Comparison of ENCODE assay signal across 10 cellular contexts in genomic region chr5:149942743-149943169, GRCh38. TPM values are rescaled to one million over a fixed set of nuclear protein-coding genes. Genes with fewer than 3 reads are reported as not detected.
DNase-seq lines count a peak whose midpoint lies in the region; ATAC-seq and TF ChIP-seq lines count a peak whose summit lies in the region.
"Not testable (repeated sequence)": the region's sequence is repeated elsewhere in the genome, so short reads cannot be mapped to it uniquely, and the experiment has no call there.
"Had no signal": no experiment of that assay in that cellular context is flagged by ENCODE, and none has a peak within 500 bp of the region (broad histone marks: within the 10 kb centered on the region; RNA-seq: fewer than 3 reads in every experiment).

No MANE protein-coding gene starts in this region.

- not testable (repeated sequence) for H3K36me3 ChIP-seq in RWPE2 (ENCODE audit: low read depth); esophagus squamous epithelium

- not testable (repeated sequence) for H3K4me3 Mint-ChIP-seq in MCF 10A (ENCODE audit: unreplicated experiment); mesothelial cell of epicardium; progenitor cell of endocrine pancreas (ENCODE audit: low read depth)

- ATAC-seq in RWPE2 (ENCODE audit: low read depth): not testable (repeated sequence)

- H3K27ac Mint-ChIP-seq in MCF 10A (ENCODE audit: low read depth, unreplicated experiment) (peak overlapping the region; percentile 8), mesothelial cell of epicardium (peak overlapping the region; percentile 54), progenitor cell of endocrine pancreas (peak overlapping the region; percentile 77)

- WGBS in esophagus squamous epithelium, 2 donors: 56 to 66% methylated on average over 2 to 3 of the region's 4 CpGs

- not testable (repeated sequence) for H3K27me3 ChIP-seq in RWPE2 (ENCODE audit: insufficient read depth, poor library complexity, severe bottlenecking); esophagus squamous epithelium

- peak overlapping the region; percentile 49 for H3K27ac ChIP-seq in C4-2B
- H3K27ac ChIP-seq in RWPE2 (ENCODE audit: poor library complexity, severe bottlenecking): peak overlapping the region; percentile 99
- peak overlapping the region; percentile 5 to 57 (median 39) for H3K27ac ChIP-seq in esophagus squamous epithelium

- not testable (repeated sequence) for BruUV-seq in MCF 10A (replicated peaks; lab: Mats Ljungman, UMichigan)

- not testable (repeated sequence) for H3K9me3 Mint-ChIP-seq in MCF 10A (ENCODE audit: unreplicated experiment); mesothelial cell of epicardium; progenitor cell of endocrine pancreas (ENCODE audit: low read depth)

- intact Hi-C loops in MCF 10A (cut with micrococcal nuclease); esophagus squamous epithelium (cut with DNase I): not testable (repeated sequence)

- H3K27me3 Mint-ChIP-seq in MCF 10A (ENCODE audit: insufficient read depth, unreplicated experiment); mesothelial cell of epicardium (ENCODE audit: low read depth); progenitor cell of endocrine pancreas: not testable (repeated sequence)

- CTCF ChIA-PET in MCF 10A (lab: Yijun Ruan, JAX): not testable (repeated sequence)

- DNase-seq in NCI-H69 (lab: John Stamatoyannopoulos, UW): peak; percentile 42
- DNase-seq in RWPE2 (ENCODE audit: low spot score); MCF 10A (ENCODE audit: unreplicated experiment); esophagus squamous epithelium (lab: John Stamatoyannopoulos, UW); mesothelial cell of epicardium (ENCODE audit: low spot score in 2 of 2, unreplicated experiment in 2 of 2); progenitor cell of endocrine pancreas (ENCODE audit: low spot score, unreplicated experiment): not testable (repeated sequence)

- not testable (repeated sequence) for TF ChIP-seq POLR2A in esophagus squamous epithelium (IDR thresholded peaks at IDR 0.05)

- H3K9me3 ChIP-seq in RWPE2 (ENCODE audit: severe bottlenecking); esophagus squamous epithelium: not testable (repeated sequence)

- H3K4me1 ChIP-seq in RWPE2 (ENCODE audit: insufficient read depth, poor library complexity, severe bottlenecking) (peaks cover 46% of the 10 kb centered on the region), esophagus squamous epithelium (peaks cover 18 to 89% (median 36%) of the 10 kb centered on the region in 3 donors)

- POLR2A ChIA-PET in MCF 10A (lab: Yijun Ruan, JAX): interaction anchor here (7.1 kb wide), 1 partner anchor 16 kb away, joined by 51 read pairs; the partner anchor contains the start of gene SLC26A2

- not testable (repeated sequence) for H3K36me3 Mint-ChIP-seq in MCF 10A (ENCODE audit: insufficient read depth, unreplicated experiment); mesothelial cell of epicardium; progenitor cell of endocrine pancreas (ENCODE audit: insufficient read depth)

- TF ChIP-seq CTCF in C4-2B (conservative IDR thresholded peaks at IDR 0.05); RWPE2 (IDR thresholded peaks at IDR 0.05; ENCODE audit: poor library complexity, severe bottlenecking); MCF 10A (IDR thresholded peaks at IDR 0.05; ENCODE audit: unreplicated experiment); esophagus squamous epithelium (IDR thresholded peaks at IDR 0.05); mesothelial cell of epicardium (IDR thresholded peaks at IDR 0.05; ENCODE audit: unreplicated experiment); progenitor cell of endocrine pancreas (IDR thresholded peaks at IDR 0.05; ENCODE audit: unreplicated experiment): not testable (repeated sequence)

- H3K4me1 Mint-ChIP-seq in MCF 10A (ENCODE audit: insufficient read depth, unreplicated experiment) (peaks cover 53% of the 10 kb centered on the region), mesothelial cell of epicardium (peaks cover 59% of the 10 kb centered on the region), progenitor cell of endocrine pancreas (ENCODE audit: low read depth) (peaks cover 39% of the 10 kb centered on the region)

- H3K4me3 ChIP-seq in RWPE2 (ENCODE audit: severe bottlenecking); esophagus squamous epithelium: not testable (repeated sequence)

RNA-seq across cellular contexts. Expression of gene PDE6A, which starts 1.8 kb away (rescaled TPM):
- total RNA-seq in MCF 10A (2022) (0.22 and 0.42 TPM in 2 replicates), esophagus squamous epithelium (1 to 10 TPM in 2 of 4 donors, under 1 TPM in 2; 0.04 to 3.8 (median 2.2) TPM), mesothelial cell of epicardium (0.18 to 0.38 TPM (median 0.29 TPM) in 3 replicates), progenitor cell of endocrine pancreas (0.07 TPM in 1 of 2 replicates, not detected in the other)
- total RNA-seq: CD4-positive, CD25-positive, alpha-beta regulatory T cell; H1; IMR-90 had no signal

RNA-seq across cellular contexts. Expression of gene SLC26A2, which starts 17.8 kb away (rescaled TPM):
- 44.1 and 56.2 TPM in 2 replicates for total RNA-seq in MCF 10A (2022)
- 10 to 100 TPM in 3 of 4 donors, 1 to 10 TPM in 1; 6.3 to 46.3 (median 29.6) TPM for total RNA-seq in esophagus squamous epithelium
- 15.4 to 16.5 TPM (median 15.9 TPM) in 3 replicates for total RNA-seq in mesothelial cell of epicardium
- 11.7 and 12.6 TPM in 2 replicates for total RNA-seq in progenitor cell of endocrine pancreas

RNA-seq across cellular contexts. Expression of gene TIGD6, which starts 57.7 kb away (rescaled TPM):
- total RNA-seq in MCF 10A (2022): 9.0 and 10.6 TPM in 2 replicates
- 1 to 10 TPM; 1.1 to 4.0 (median 1.4) TPM for total RNA-seq in esophagus squamous epithelium
- total RNA-seq in mesothelial cell of epicardium: 3.9 to 4.8 TPM (median 4.7 TPM) in 3 replicates
- total RNA-seq in progenitor cell of endocrine pancreas: 3.8 and 4.2 TPM in 2 replicates

RNA-seq across cellular contexts. Expression of gene HMGXB3, which starts 57.8 kb away (rescaled TPM):
- total RNA-seq in MCF 10A (2022) (66.8 and 67.8 TPM in 2 replicates), esophagus squamous epithelium (10 to 100 TPM; 12.4 to 26.3 (median 20.5) TPM), mesothelial cell of epicardium (49.6 to 53.1 TPM (median 52.8 TPM) in 3 replicates), progenitor cell of endocrine pancreas (39.9 and 42.3 TPM in 2 replicates)

Comparison
In these comparisons a context has a peak if more than half of its experiments do, and no peak if none do; other contexts are left out.
1. H3K27ac ChIP-seq: peak in every context shown above with its lines; median percentile 99 in RWPE2; 49 in C4-2B; 39 in esophagus squamous epithelium.
2. H3K27ac Mint-ChIP-seq: peak in every context shown above with its lines; median percentile 77 in progenitor cell of endocrine pancreas; 54 in mesothelial cell of epicardium; 8 in MCF 10A.